ENCODE assay signal across 9 cellular contexts in genomic region chr19:56840452-56841193, GRCh38. TPM values are rescaled to one million over a fixed set of nuclear protein-coding genes. Genes with fewer than 3 reads are reported as not detected.
DNase-seq lines count a peak whose midpoint lies in the region; ATAC-seq and TF ChIP-seq lines count a peak whose summit lies in the region.
"Had no signal": no experiment of that assay in that cellular context is flagged by ENCODE, and none has a peak within 500 bp of the region (broad histone marks: within the 10 kb centered on the region; RNA-seq: fewer than 3 reads in every experiment).

TSS of gene PEG3 (minus strand) at chr19:56840726. CDS start at chr19:56824655, 16,071 bp downstream.
TSS of gene ZIM2 (minus strand) at chr19:56840726. CDS start at chr19:56824277, 16,449 bp downstream.

- peak; percentile 92 for DNase-seq in A673 (ENCODE audit: low spot score)
- peak; percentile 60 for DNase-seq in OCI-M2 (lab: John Stamatoyannopoulos, UW; ENCODE audit: unreplicated experiment)
- peak; percentile 67 to 84 (median 81) for DNase-seq in heart left ventricle
- peak; percentile 94 to 95 (median 95) for DNase-seq in ovary
- no peak for DNase-seq in ecto neural progenitor cell (ENCODE audit: low spot score)
- DNase-seq in SW480 (ENCODE audit: low spot score) = no peak

- TF ChIP-seq CTCF in A673 (conservative IDR thresholded peaks at IDR 0.05; ENCODE audit: low read depth, low read length) (no peak), heart left ventricle (IDR thresholded peaks at IDR 0.05) (no peak), ovary (IDR thresholded peaks at IDR 0.05) (no peak)

- CTCF ChIA-PET in A673 (lab: Charles Lee) = interaction anchor here (0.5 kb wide), 1 partner anchor 1326 kb away, joined by 9 read pairs; no protein-coding TSS in a partner anchor

- peak within 1 kb of the TSS; percentile 77 for H3K4me3 ChIP-seq in A673 (ENCODE audit: low read depth, low read length, poor library complexity, severe bottlenecking)
- peak within 1 kb of the TSS; percentile 22 to 76 (median 59) for H3K4me3 ChIP-seq in heart left ventricle
- peak within 1 kb of the TSS; percentile 62 for H3K4me3 ChIP-seq in ovary

- TF ChIP-seq POLR2A in heart left ventricle (IDR thresholded peaks at IDR 0.05) = peak in 1 of 2 donors; percentile 57
- peak; percentile 93 for TF ChIP-seq POLR2A in ovary (IDR thresholded peaks at IDR 0.05)

- no peak for TF ChIP-seq EP300 in ovary (IDR thresholded peaks at IDR 0.05)

- peak within 1 kb of the TSS; percentile 95 for H3K27ac ChIP-seq in A673 (ENCODE audit: low read depth, low read length, poor library complexity, severe bottlenecking)
- H3K27ac ChIP-seq in heart left ventricle = peak within 1 kb of the TSS in 11 of 12 donors; percentile 52 to 94 (median 81)
- H3K27ac ChIP-seq in ovary = peak within 1 kb of the TSS; percentile 56 to 90

- intact Hi-C loops in A673 (cut with micrococcal nuclease; ENCODE audit: unreplicated experiment) (no loop called here), heart left ventricle (cut with DNase I) (no loop called here), ovary (cut with DNase I) (loop anchor here in 1 of 4 donors (10.0 kb wide), 1 partner anchor 134 kb away; no protein-coding TSS in a partner anchor)

- POLR2A ChIA-PET in A673 (lab: Charles Lee; ENCODE audit: low non-redundant PET) = no interaction called here

- 41 to 54% (median 50%) methylated on average over 42 to 49 of the region's 49 CpGs for WGBS in heart left ventricle, 4 donors
- WGBS in ovary, 3 donors = 52 to 68% (median 57%) methylated on average over 36 to 49 of the region's 49 CpGs

- H3K27me3 ChIP-seq in A673 (replicated peaks; ENCODE audit: insufficient read depth, low read depth, low read length, poor library complexity) (no peaks in the 10 kb centered on the region), heart left ventricle (peaks cover 0 to 4% (median 0%) of the 10 kb centered on the region in 9 donors), ovary (no peaks in the 10 kb centered on the region)

- ATAC-seq in heart left ventricle = peak in 1 of 4 donors; percentile 22
- ATAC-seq in HG03460 (IDR thresholded peaks at IDR 0.05; ENCODE audit: unreplicated experiment) = no peak
- no peak for ATAC-seq in GM19035 (IDR thresholded peaks at IDR 0.05; ENCODE audit: unreplicated experiment)

- BruUV-seq in A673 (replicated peaks; lab: Mats Ljungman, UMichigan) = no TSS peak

- peaks cover 3% of the 10 kb centered on the region for H3K4me1 ChIP-seq in A673 (ENCODE audit: insufficient read depth, low read length, poor library complexity, severe bottlenecking)
- H3K4me1 ChIP-seq in heart left ventricle = peaks cover 0 to 14% (median 0%) of the 10 kb centered on the region in 12 donors
- peaks cover 2% of the 10 kb centered on the region for H3K4me1 ChIP-seq in ovary (ENCODE audit: insufficient read depth)

- H3K9me3 ChIP-seq in A673 (ENCODE audit: low read depth, low read length, poor library complexity, severe bottlenecking) (no peaks in the 10 kb centered on the region), heart left ventricle (peaks cover 0 to 16% (median 0%) of the 10 kb centered on the region in 12 donors), ovary (no peaks in the 10 kb centered on the region)

- peaks cover 9% of the 10 kb centered on the region for H3K36me3 ChIP-seq in A673 (ENCODE audit: insufficient read depth, low read length, poor library complexity, severe bottlenecking)
- no peaks in the 10 kb centered on the region for H3K36me3 ChIP-seq in heart left ventricle
- H3K36me3 ChIP-seq in ovary = no peaks in the 10 kb centered on the region

RNA-seq across cellular contexts. Expression of gene PEG3, which starts in this region (rescaled TPM):
- total RNA-seq in A673 (2021) = 282 and 353 TPM in 2 replicates
- total RNA-seq in heart left ventricle = 10 to 100 TPM in 1 of 9 donors, 1 to 10 TPM in 8; 4.9 to 12.6 (median 8.6) TPM
- polyA plus RNA-seq in heart left ventricle = 1 to 10 TPM; 2.1 to 4.7 TPM
- total RNA-seq in ovary = 1,000 to 10,000 TPM in 1 of 7 donors, 100 to 1,000 TPM in 6; 146 to 1,197 (median 554) TPM
- polyA plus RNA-seq in ovary = 100 to 1,000 TPM; 104 to 303 TPM

RNA-seq across cellular contexts. Expression of gene ZIM2, which starts in this region (rescaled TPM):
- total RNA-seq in A673 (2021) (4.6 and 9.6 TPM in 2 replicates), heart left ventricle (under 1 TPM in 3 of 9 donors, not detected in 6; 0.16 to 0.26 (median 0.20) TPM), ovary (10 to 100 TPM in 6 of 7 donors, 1 to 10 TPM in 1; 2.2 to 34.2 (median 19.6) TPM)
- polyA plus RNA-seq in heart left ventricle (under 1 TPM in 1 of 2 donors, not detected in 1; 0.19 TPM), ovary (1 to 10 TPM; 2.7 to 6.7 TPM)
- total RNA-seq: CD4-positive, CD25-positive, alpha-beta regulatory T cell had no signal
- polyA plus RNA-seq: CD4-positive, CD25-positive, alpha-beta regulatory T cell had no signal

Comparison
In these comparisons a context has a peak if more than half of its experiments do, and no peak if none do; other contexts are left out.
1. RNA of gene PEG3 (total RNA-seq): 146 to 1,197 TPM in ovary and 282 to 353 TPM in A673; 4.9 to 12.6 TPM in heart left ventricle; every median in the first group is over 10 times any median in the second.
2. RNA of gene PEG3 (polyA plus RNA-seq): 104 to 303 TPM in ovary; 2.1 to 4.7 TPM in heart left ventricle; every median in the first group is over 10 times any median in the second.
3. DNase-seq: peak in A673 (single experiment), OCI-M2 (single experiment), heart left ventricle (5 of 5) and ovary (5 of 5); none in ecto neural progenitor cell (single experiment) and SW480 (single experiment).
4. Peak in every context shown above with its lines, with median percentiles within 50 percentile points of each other: H3K27ac ChIP-seq and H3K4me3 ChIP-seq.